In the genomic region with DNA sequence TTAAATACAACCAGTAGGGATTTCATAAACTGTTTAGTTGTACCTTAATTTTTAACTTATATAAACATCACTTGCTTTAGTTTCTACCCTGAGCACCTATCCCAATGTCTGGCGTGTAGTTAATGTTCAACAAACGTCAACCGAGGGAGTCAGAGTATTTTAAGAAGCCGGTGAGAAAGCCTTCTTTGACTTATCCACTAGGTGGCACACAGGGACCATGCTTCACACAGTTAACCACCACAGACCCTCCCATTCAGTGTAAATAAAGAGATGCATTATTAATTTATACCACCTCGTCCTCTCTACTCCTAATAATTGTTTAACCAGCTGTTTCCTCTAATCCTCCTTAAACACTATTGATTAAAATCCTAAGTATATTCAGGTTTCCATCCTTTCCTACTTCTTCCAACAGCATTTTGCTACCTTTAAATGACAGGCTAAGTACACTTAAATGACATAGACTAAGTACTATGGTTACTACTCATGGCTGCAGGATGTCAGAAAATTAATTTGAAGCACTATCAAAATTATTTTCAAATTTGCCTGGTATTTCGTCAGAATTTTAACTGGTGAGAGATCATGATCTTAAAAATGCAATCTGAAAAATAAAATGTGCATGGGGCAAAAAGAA, we compare ENCODE assay signal across 10 cellular contexts. TPM values are rescaled to one million over a fixed set of nuclear protein-coding genes. Genes with fewer than 3 reads are reported as not detected.
A peak's percentile ranks its signal among the peaks of the same experiment; 100 is the strongest.
DNase-seq lines count a peak whose midpoint lies in the region; ATAC-seq lines count a peak whose summit lies in the region.
"Had no signal": no experiment of that assay in that cellular context is flagged by ENCODE, and none has a peak within 500 bp of the region (broad histone marks: within the 10 kb centered on the region; RNA-seq: fewer than 3 reads in every experiment).

No MANE protein-coding gene starts in this region.

- DNase-seq in activated CD4-positive, alpha-beta T cell treated with anti-CD3 and anti-CD28 coated beads for 36 hours: peak; percentile 46
- no peak for DNase-seq in activated CD4-positive, alpha-beta T cell treated with anti-CD3 and anti-CD28 coated beads for 1 hour
- DNase-seq in HS-5 (ENCODE audit: low read depth) (peak; percentile 29), NCI-H69 (lab: John Stamatoyannopoulos, UW) (peak; percentile 89), astrocyte of the hippocampus (ENCODE audit: low read depth, low spot score) (peak; percentile 80), iPS-NIHi11 (ENCODE audit: low spot score) (peak; percentile 67)

- no peaks in the 10 kb centered on the region for H3K9me3 Mint-ChIP-seq in activated CD4-positive, alpha-beta T cell treated with anti-CD3 and anti-CD28 coated beads for 36 hours (ENCODE audit: low read depth)
- H3K9me3 Mint-ChIP-seq in stimulated activated memory B cell treated with anti-CD40 and anti-IgM and Interleukin-4, amounts not matched to agents 10 μg/mL and 1 μg/mL and 100 μg/mL, for 72 hours: no peaks in the 10 kb centered on the region
- H3K9me3 Mint-ChIP-seq: CD8-positive, alpha-beta memory T cell had no signal

- ATAC-seq in activated CD4-positive, alpha-beta T cell treated with anti-CD3 and anti-CD28 coated beads for 36 hours: no peak
- peak; percentile 83 for ATAC-seq in GM21723 (IDR thresholded peaks at IDR 0.05; ENCODE audit: unreplicated experiment)
- ATAC-seq in stimulated activated memory B cell treated with anti-CD40 and anti-IgM and Interleukin-4, amounts not matched to agents 10 μg/mL and 1 μg/mL and 100 μg/mL, for 72 hours: peak; percentile 51

- H3K36me3 Mint-ChIP-seq in activated CD4-positive, alpha-beta T cell treated with anti-CD3 and anti-CD28 coated beads for 36 hours (ENCODE audit: low read depth): no peaks in the 10 kb centered on the region
- H3K36me3 Mint-ChIP-seq in stimulated activated memory B cell treated with anti-CD40 and anti-IgM and Interleukin-4, amounts not matched to agents 10 μg/mL and 1 μg/mL and 100 μg/mL, for 72 hours: no peaks in the 10 kb centered on the region
- H3K36me3 Mint-ChIP-seq: CD8-positive, alpha-beta memory T cell had no signal

- H3K27ac Mint-ChIP-seq in activated CD4-positive, alpha-beta T cell treated with anti-CD3 and anti-CD28 coated beads for 36 hours: no peak overlapping the region
- H3K27ac Mint-ChIP-seq in stimulated activated memory B cell treated with anti-CD40 and anti-IgM and Interleukin-4, amounts not matched to agents 10 μg/mL and 1 μg/mL and 100 μg/mL, for 72 hours: no peak overlapping the region
- H3K27ac Mint-ChIP-seq: CD8-positive, alpha-beta memory T cell had no signal

- POLR2A ChIA-PET in activated CD4-positive, alpha-beta T cell treated with anti-CD3 and anti-CD28 coated beads for 36 hours (lab: Charles Lee): no interaction called here

- intact Hi-C loops in activated CD4-positive, alpha-beta T cell treated with anti-CD3 and anti-CD28 coated beads for 36 hours (cut with DNase I, micrococcal nuclease): loop anchor here in 1 of 2 experiments (5.0 to 10.0 kb wide), 3 partner anchors 209 to 1326 kb away; no protein-coding TSS in a partner anchor

- CTCF ChIA-PET in activated CD4-positive, alpha-beta T cell treated with anti-CD3 and anti-CD28 coated beads for 36 hours (lab: Charles Lee): interaction anchor here (0.8 to 1.2 kb wide), 3 partner anchors 11 to 1239 kb away, joined by 3 to 5 read pairs (median 3); no protein-coding TSS in a partner anchor

- peaks cover 46% of the 10 kb centered on the region for H3K27me3 Mint-ChIP-seq in activated CD4-positive, alpha-beta T cell treated with anti-CD3 and anti-CD28 coated beads for 36 hours
- peaks cover 42% of the 10 kb centered on the region for H3K27me3 Mint-ChIP-seq in stimulated activated memory B cell treated with anti-CD40 and anti-IgM and Interleukin-4, amounts not matched to agents 10 μg/mL and 1 μg/mL and 100 μg/mL, for 72 hours

- H3K4me1 Mint-ChIP-seq in activated CD4-positive, alpha-beta T cell treated with anti-CD3 and anti-CD28 coated beads for 36 hours: peaks cover 5% of the 10 kb centered on the region
- H3K4me1 Mint-ChIP-seq in stimulated activated memory B cell treated with anti-CD40 and anti-IgM and Interleukin-4, amounts not matched to agents 10 μg/mL and 1 μg/mL and 100 μg/mL, for 72 hours: peaks cover 13% of the 10 kb centered on the region

- no peak overlapping the region for H3K4me3 Mint-ChIP-seq in activated CD4-positive, alpha-beta T cell treated with anti-CD3 and anti-CD28 coated beads for 36 hours
- no peak overlapping the region for H3K4me3 Mint-ChIP-seq in stimulated activated memory B cell treated with anti-CD40 and anti-IgM and Interleukin-4, amounts not matched to agents 10 μg/mL and 1 μg/mL and 100 μg/mL, for 72 hours
- H3K4me3 Mint-ChIP-seq: CD8-positive, alpha-beta memory T cell had no signal

RNA-seq across cellular contexts. Expression of a gene that starts 2.3 kb away (rescaled TPM):
- not detected for total RNA-seq in activated CD4-positive, alpha-beta T cell treated with anti-CD3 and anti-CD28 coated beads for 36 hours
- total RNA-seq: CD8-positive, alpha-beta memory T cell; subcutaneous adipose tissue had no signal
